Comparison of ENCODE assay signal across 15 cellular contexts in the genomic region with DNA sequence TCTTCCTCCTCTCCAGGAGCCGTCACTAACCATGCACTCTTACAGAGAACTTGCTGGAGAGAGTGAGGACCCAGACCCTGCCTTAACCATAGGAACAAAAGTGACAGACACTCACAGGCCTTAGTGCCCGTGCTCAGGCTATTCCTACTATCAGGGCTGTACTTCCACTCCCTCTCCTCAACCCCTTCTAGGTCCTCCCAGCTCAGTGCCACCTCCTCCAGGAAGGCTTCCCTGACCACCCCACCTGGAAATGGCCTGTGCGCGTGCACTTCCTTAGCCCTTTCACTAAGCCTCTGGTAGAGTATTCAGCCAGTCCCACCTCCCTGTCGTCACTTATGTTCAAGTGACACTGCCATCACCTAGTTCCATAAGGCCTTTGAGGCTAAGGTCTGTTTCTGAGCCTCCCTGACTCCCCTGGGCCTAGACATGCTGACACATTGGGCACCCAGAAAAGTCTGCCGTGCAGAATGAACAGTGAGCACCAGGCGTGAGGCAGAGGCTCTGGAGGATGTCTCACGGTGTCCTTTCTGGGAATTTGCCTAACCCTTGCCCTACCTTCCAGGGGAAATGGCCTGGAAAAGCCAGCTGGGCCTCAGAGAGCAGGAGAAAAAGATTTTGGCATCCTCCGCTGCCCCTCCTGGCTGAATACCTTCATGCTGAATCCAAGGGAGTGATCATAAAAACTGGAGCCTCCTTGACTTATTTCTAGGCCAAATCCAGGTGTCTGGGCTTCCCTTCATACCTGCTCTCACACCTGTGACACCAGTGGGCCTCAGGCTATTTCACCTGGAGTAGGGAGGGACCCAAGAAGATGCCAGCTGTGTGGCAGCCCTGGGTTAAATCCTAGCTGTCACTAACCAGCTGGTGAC.
"Had no signal": no experiment of that assay in that cellular context is flagged by ENCODE, and none has a peak within 500 bp of the region (broad histone marks: within the 10 kb centered on the region; RNA-seq: fewer than 3 reads in every experiment).

No MANE protein-coding gene starts in this region.

- H3K27me3 ChIP-seq: gastroesophageal sphincter, pancreas, testis had no signal

- H3K9me3 ChIP-seq: gastroesophageal sphincter, pancreas, testis had no signal

- H3K4me1 ChIP-seq: gastroesophageal sphincter, pancreas, testis had no signal

- H3K27ac Mint-ChIP-seq: activated CD8-positive, alpha-beta T cell treated with anti-CD3 and anti-CD28 coated beads for 36 hours; activated T-cell treated with anti-CD3 and anti-CD28 coated beads, Interleukin-2, amount 50 U/mL, for 72 hours; nephron progenitor cell had no signal

- H3K4me3 ChIP-seq: gastroesophageal sphincter, pancreas, testis had no signal

- H3K9me3 Mint-ChIP-seq: activated CD8-positive, alpha-beta T cell treated with anti-CD3 and anti-CD28 coated beads for 36 hours; activated T-cell treated with anti-CD3 and anti-CD28 coated beads, Interleukin-2, amount 50 U/mL, for 72 hours; nephron progenitor cell; stimulated activated naive CD8-positive, alpha-beta T cell treated with anti-CD3 and anti-CD28 coated beads, Interleukin-15, amount 100 ng/mL, for 72 hours had no signal

- H3K4me3 Mint-ChIP-seq: activated CD8-positive, alpha-beta T cell treated with anti-CD3 and anti-CD28 coated beads for 36 hours; activated T-cell treated with anti-CD3 and anti-CD28 coated beads, Interleukin-2, amount 50 U/mL, for 72 hours; nephron progenitor cell; stimulated activated naive CD8-positive, alpha-beta T cell treated with anti-CD3 and anti-CD28 coated beads, Interleukin-15, amount 100 ng/mL, for 72 hours had no signal

- H3K36me3 ChIP-seq: gastroesophageal sphincter, pancreas had no signal

- H3K27ac ChIP-seq: gastroesophageal sphincter, pancreas, testis had no signal

- H3K27me3 Mint-ChIP-seq: activated CD8-positive, alpha-beta T cell treated with anti-CD3 and anti-CD28 coated beads for 36 hours had no signal

- ATAC-seq: activated CD8-positive, alpha-beta T cell treated with anti-CD3 and anti-CD28 coated beads for 36 hours; activated T-cell treated with anti-CD3 and anti-CD28 coated beads, Interleukin-2, amount 50 U/mL, for 72 hours; gastroesophageal sphincter; left ventricle myocardium superior; stimulated activated naive CD8-positive, alpha-beta T cell treated with anti-CD3 and anti-CD28 coated beads, Interleukin-15, amount 100 ng/mL, for 72 hours had no signal

- DNase-seq: activated CD4-positive, CD25-positive, alpha-beta regulatory T cell treated with anti-CD3 and anti-CD28 coated beads, Interleukin-2, amount 50 U/mL, for 72 hours; activated CD8-positive, alpha-beta memory T cell treated with anti-CD3 and anti-CD28 coated beads, Interleukin-2, amount 50 U/mL, for 4 hours; activated CD8-positive, alpha-beta T cell treated with anti-CD3 and anti-CD28 coated beads for 36 hours; activated naive CD4-positive, alpha-beta T cell; activated T-cell treated with anti-CD3 and anti-CD28 coated beads, Interleukin-2, amount 50 U/mL, for 72 hours; aorta; kidney; left ventricle myocardium superior; nephron progenitor cell; pancreas; stimulated activated CD4-positive, alpha-beta T cell treated with anti-CD3 and anti-CD28 coated beads, Interleukin-4, amount 100 ng/mL, for 24 hours; stimulated activated naive CD8-positive, alpha-beta T cell treated with anti-CD3 and anti-CD28 coated beads, Interleukin-15, amount 100 ng/mL, for 72 hours; T-helper 9 cell; testis had no signal

- FAIRE-seq: kidney, pancreas had no signal
